Comparison of ENCODE assay signal across 1 cellular context in the genomic region with DNA sequence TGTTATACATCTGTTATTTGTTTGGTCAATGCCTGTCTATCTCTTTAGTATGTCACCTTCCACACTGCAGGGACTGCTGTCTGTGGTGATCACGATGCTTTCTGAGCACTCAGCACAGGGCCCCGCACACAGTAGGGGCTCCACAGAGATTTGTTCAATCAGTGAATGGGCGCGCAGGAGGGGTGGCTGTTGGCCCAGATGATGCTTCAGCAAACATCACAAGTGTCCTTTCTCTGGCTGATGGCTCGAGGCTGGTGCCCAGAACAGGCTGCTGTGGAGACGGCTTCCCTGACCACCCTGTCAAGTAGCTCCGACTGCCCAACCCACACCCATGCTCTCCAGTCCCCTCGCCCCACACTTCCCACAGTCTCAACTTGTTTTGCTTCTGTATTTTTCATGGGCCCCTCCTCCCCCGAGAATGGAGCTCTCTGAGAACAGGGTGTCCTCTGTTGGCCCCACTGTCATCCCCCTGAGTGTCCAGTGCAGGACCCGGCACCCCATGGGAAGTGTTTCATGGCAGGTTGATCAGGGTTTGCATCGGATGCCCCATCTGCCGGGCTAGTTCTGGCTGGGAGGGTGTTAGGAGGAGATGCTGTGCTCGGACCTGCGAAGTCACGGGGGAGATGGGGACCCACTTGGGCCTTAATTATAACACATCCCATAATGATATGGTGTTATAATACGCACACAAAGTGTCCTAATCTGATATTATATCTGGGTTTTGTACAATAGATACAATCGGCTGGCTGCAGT.
TF ChIP-seq lines count a peak whose summit lies in the region.

No MANE protein-coding gene starts in this region.

TF ChIP-seq in HepG2, 621 proteins besides CTCF, POLR2A, EP300 and RAD21:
- no peak for TF ChIP-seq SP2 (CRISPR knock-in tag; IDR thresholded peaks at IDR 0.05)
- no peak for TF ChIP-seq NCOA5 (CRISPR knock-in tag; IDR thresholded peaks at IDR 0.05)
- TF ChIP-seq, protein P1, sequence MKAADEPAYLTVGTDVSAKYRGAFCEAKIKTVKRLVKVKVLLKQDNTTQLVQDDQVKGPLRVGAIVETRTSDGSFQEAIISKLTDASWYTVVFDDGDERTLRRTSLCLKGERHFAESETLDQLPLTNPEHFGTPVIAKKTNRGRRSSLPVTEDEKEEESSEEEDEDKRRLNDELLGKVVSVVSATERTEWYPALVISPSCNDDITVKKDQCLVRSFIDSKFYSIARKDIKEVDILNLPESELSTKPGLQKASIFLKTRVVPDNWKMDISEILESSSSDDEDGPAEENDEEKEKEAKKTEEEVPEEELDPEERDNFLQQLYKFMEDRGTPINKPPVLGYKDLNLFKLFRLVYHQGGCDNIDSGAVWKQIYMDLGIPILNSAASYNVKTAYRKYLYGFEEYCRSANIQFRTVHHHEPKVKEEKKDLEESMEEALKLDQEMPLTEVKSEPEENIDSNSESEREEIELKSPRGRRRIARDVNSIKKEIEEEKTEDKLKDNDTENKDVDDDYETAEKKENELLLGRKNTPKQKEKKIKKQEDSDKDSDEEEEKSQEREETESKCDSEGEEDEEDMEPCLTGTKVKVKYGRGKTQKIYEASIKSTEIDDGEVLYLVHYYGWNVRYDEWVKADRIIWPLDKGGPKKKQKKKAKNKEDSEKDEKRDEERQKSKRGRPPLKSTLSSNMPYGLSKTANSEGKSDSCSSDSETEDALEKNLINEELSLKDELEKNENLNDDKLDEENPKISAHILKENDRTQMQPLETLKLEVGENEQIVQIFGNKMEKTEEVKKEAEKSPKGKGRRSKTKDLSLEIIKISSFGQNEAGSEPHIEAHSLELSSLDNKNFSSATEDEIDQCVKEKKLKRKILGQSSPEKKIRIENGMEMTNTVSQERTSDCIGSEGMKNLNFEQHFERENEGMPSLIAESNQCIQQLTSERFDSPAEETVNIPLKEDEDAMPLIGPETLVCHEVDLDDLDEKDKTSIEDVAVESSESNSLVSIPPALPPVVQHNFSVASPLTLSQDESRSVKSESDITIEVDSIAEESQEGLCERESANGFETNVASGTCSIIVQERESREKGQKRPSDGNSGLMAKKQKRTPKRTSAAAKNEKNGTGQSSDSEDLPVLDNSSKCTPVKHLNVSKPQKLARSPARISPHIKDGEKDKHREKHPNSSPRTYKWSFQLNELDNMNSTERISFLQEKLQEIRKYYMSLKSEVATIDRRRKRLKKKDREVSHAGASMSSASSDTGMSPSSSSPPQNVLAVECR (CRISPR knock-in tag; IDR thresholded peaks at IDR 0.05; ENCODE audit: borderline replicate concordance) = 0 out of 2 replicates have a peak, but pooled peaks have one; percentile 2
- TF ChIP-seq ZNF883 (CRISPR knock-in tag; IDR thresholded peaks at IDR 0.05; ENCODE audit: not compliant biosample characterization) = peak; percentile 40
- TF ChIP-seq, protein P2, sequence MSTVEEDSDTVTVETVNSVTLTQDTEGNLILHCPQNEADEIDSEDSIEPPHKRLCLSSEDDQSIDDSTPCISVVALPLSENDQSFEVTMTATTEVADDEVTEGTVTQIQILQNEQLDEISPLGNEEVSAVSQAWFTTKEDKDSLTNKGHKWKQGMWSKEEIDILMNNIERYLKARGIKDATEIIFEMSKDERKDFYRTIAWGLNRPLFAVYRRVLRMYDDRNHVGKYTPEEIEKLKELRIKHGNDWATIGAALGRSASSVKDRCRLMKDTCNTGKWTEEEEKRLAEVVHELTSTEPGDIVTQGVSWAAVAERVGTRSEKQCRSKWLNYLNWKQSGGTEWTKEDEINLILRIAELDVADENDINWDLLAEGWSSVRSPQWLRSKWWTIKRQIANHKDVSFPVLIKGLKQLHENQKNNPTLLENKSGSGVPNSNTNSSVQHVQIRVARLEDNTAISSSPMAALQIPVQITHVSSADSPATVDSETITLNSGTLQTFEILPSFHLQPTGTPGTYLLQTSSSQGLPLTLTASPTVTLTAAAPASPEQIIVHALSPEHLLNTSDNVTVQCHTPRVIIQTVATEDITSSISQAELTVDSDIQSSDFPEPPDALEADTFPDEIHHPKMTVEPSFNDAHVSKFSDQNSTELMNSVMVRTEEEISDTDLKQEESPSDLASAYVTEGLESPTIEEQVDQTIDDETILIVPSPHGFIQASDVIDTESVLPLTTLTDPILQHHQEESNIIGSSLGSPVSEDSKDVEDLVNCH (CRISPR knock-in tag; IDR thresholded peaks at IDR 0.05) = no peak
- TF ChIP-seq, protein P3, sequence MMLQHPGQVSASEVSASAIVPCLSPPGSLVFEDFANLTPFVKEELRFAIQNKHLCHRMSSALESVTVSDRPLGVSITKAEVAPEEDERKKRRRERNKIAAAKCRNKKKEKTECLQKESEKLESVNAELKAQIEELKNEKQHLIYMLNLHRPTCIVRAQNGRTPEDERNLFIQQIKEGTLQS (CRISPR knock-in tag; IDR thresholded peaks at IDR 0.05) = no peak
- TF ChIP-seq ZC3H13 (CRISPR knock-in tag; IDR thresholded peaks at IDR 0.05) = no peak
- no peak for TF ChIP-seq ZNF543 (CRISPR knock-in tag; IDR thresholded peaks at IDR 0.05)
- 0 out of 2 replicates have a peak, but pooled peaks have one; percentile 26 for TF ChIP-seq ZKSCAN1 (IDR thresholded peaks at IDR 0.05; ENCODE audit: low read length)
TF ChIP-seq in HepG2: peak in this region for 3.
